In the genomic region with DNA sequence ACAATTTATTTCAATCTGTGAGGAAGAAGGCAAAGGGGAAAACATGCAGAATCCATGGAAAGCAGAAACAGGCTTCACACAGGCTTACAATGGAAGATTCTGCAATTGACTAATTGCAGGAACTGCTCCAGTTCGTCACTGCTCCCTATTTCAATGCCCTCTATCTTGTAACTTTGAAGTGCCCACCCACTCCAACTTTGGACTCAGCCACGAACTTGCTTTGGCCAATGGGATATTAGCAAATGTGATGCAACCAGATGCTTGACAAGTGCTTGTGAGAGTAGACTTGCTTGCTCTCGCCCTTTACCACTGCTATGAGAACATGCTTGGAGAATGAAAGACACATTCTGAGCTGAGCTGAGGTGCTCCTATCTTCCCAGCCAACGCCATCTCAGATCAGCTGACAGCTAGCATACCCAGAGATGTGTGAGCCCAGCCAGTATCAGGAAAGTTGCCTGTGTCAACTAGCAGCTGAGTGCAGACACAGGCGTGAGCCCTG, we compare ENCODE assay signal across 28 cellular contexts.
A peak's percentile ranks its signal among the peaks of the same experiment; 100 is the strongest.
DNase-seq lines count a peak whose midpoint lies in the region; ATAC-seq, FAIRE-seq and TF ChIP-seq lines count a peak whose summit lies in the region.
"Had no signal": no experiment of that assay in that cellular context is flagged by ENCODE, and none has a peak within 500 bp of the region (broad histone marks: within the 10 kb centered on the region; RNA-seq: fewer than 3 reads in every experiment).

No MANE protein-coding gene starts in this region.

- no peaks in the 10 kb centered on the region for H3K27me3 Mint-ChIP-seq in T-helper 2 cell treated with Interferon-gamma antibody and Interleukin-4, amounts not matched to agents 5 μg/mL and 100 μg/mL, for 36 hours (ENCODE audit: low read depth)
- H3K27me3 Mint-ChIP-seq in astrocyte (ENCODE audit: low read depth, unreplicated experiment), result no peaks in the 10 kb centered on the region

- H3K36me3 ChIP-seq in astrocyte (ENCODE audit: insufficient read depth, low read length) (no peaks in the 10 kb centered on the region), skeletal muscle satellite cell (ENCODE audit: insufficient read depth, low read length) (no peaks in the 10 kb centered on the region)
- H3K36me3 ChIP-seq: ascending aorta, neural progenitor cell, prostate gland, tibial nerve had no signal

- H4K20me1 ChIP-seq in astrocyte (ENCODE audit: insufficient read depth, low read length), result no peaks in the 10 kb centered on the region

- H3K4me2 ChIP-seq in astrocyte (ENCODE audit: low read length), result peak overlapping the region; percentile 57
- peak overlapping the region; percentile 18 for H3K4me2 ChIP-seq in skeletal muscle satellite cell (ENCODE audit: low read length)
- H3K4me2 ChIP-seq: neural progenitor cell had no signal

- H3K27ac Mint-ChIP-seq in T-helper 2 cell treated with Interferon-gamma antibody and Interleukin-4, amounts not matched to agents 5 μg/mL and 100 μg/mL, for 36 hours, result no peak overlapping the region
- H3K27ac Mint-ChIP-seq in astrocyte (ENCODE audit: unreplicated experiment), result no peak overlapping the region
- H3K27ac Mint-ChIP-seq: CD14-positive monocyte; neural progenitor cell; stimulated activated effector memory CD8-positive, alpha-beta T cell treated with anti-CD3 and anti-CD28 coated beads, Interleukin-12 subunit alpha, Interleukin-12 subunit beta, amount 100 ng/mL, for 72 hours had no signal

- TF ChIP-seq CTCF in astrocyte (IDR thresholded peaks at IDR 0.05; ENCODE audit: insufficient read depth, low read depth, low read length), result no peak
- TF ChIP-seq CTCF in GM13976 (IDR thresholded peaks at IDR 0.05; ENCODE audit: borderline replicate concordance, control extremely low read depth, extremely low read depth, insufficient read depth, missing control alignments), result no peak

- no peak overlapping the region for H3K27ac ChIP-seq in astrocyte (ENCODE audit: low read depth, low read length)
- H3K27ac ChIP-seq: ascending aorta, neural progenitor cell, prostate gland, tibial nerve, VCaP had no signal

- no peak for FAIRE-seq in astrocyte (lab: Jason Lieb, UNC)
- FAIRE-seq: A204.1, colon, frontal cortex, GM12892, HepG2 had no signal

- H3K36me3 Mint-ChIP-seq in T-helper 2 cell treated with Interferon-gamma antibody and Interleukin-4, amounts not matched to agents 5 μg/mL and 100 μg/mL, for 36 hours (ENCODE audit: low read depth), result no peaks in the 10 kb centered on the region
- no peaks in the 10 kb centered on the region for H3K36me3 Mint-ChIP-seq in astrocyte (ENCODE audit: low read depth, unreplicated experiment)
- H3K36me3 Mint-ChIP-seq: CD14-positive monocyte; neural progenitor cell; stimulated activated effector memory CD8-positive, alpha-beta T cell treated with anti-CD3 and anti-CD28 coated beads, Interleukin-12 subunit alpha, Interleukin-12 subunit beta, amount 100 ng/mL, for 72 hours had no signal

- in situ Hi-C loops in GM13976 (cut with MboI; ENCODE audit: low sequenced_read_pairs, unreplicated experiment), result no loop called here

- peaks cover 3% of the 10 kb centered on the region for H3K4me1 Mint-ChIP-seq in T-helper 2 cell treated with Interferon-gamma antibody and Interleukin-4, amounts not matched to agents 5 μg/mL and 100 μg/mL, for 36 hours (ENCODE audit: low read depth)
- no peaks in the 10 kb centered on the region for H3K4me1 Mint-ChIP-seq in astrocyte (ENCODE audit: low read depth, unreplicated experiment)
- H3K4me1 Mint-ChIP-seq: CD14-positive monocyte; stimulated activated effector memory CD8-positive, alpha-beta T cell treated with anti-CD3 and anti-CD28 coated beads, Interleukin-12 subunit alpha, Interleukin-12 subunit beta, amount 100 ng/mL, for 72 hours had no signal

- no peaks in the 10 kb centered on the region for H3K79me2 ChIP-seq in astrocyte (ENCODE audit: insufficient read depth, low read length)

- ATAC-seq in HG03378 (IDR thresholded peaks at IDR 0.05; ENCODE audit: unreplicated experiment), result no peak
- ATAC-seq: HepG2; stimulated activated effector memory CD8-positive, alpha-beta T cell treated with anti-CD3 and anti-CD28 coated beads, Interleukin-12 subunit alpha, Interleukin-12 subunit beta, amount 100 ng/mL, for 72 hours had no signal

- H3K27me3 ChIP-seq in astrocyte (ENCODE audit: insufficient read depth, low read length) (no peaks in the 10 kb centered on the region), skeletal muscle satellite cell (ENCODE audit: control insufficient read depth, insufficient read depth, low read length) (no peaks in the 10 kb centered on the region)
- H3K27me3 ChIP-seq: ascending aorta, neural progenitor cell, tibial nerve had no signal

- peak overlapping the region; percentile 12 for H3K4me3 Mint-ChIP-seq in T-helper 2 cell treated with Interferon-gamma antibody and Interleukin-4, amounts not matched to agents 5 μg/mL and 100 μg/mL, for 36 hours
- no peak overlapping the region for H3K4me3 Mint-ChIP-seq in astrocyte (ENCODE audit: unreplicated experiment)
- H3K4me3 Mint-ChIP-seq: CD14-positive monocyte; neural progenitor cell; stimulated activated effector memory CD8-positive, alpha-beta T cell treated with anti-CD3 and anti-CD28 coated beads, Interleukin-12 subunit alpha, Interleukin-12 subunit beta, amount 100 ng/mL, for 72 hours had no signal

- H3K4me1 ChIP-seq in astrocyte (ENCODE audit: insufficient read depth, low read length) (no peaks in the 10 kb centered on the region), skeletal muscle satellite cell (ENCODE audit: control insufficient read depth, insufficient read depth, low read length) (no peaks in the 10 kb centered on the region)
- H3K4me1 ChIP-seq: ascending aorta, prostate gland, tibial nerve had no signal

- no peak overlapping the region for H3K9ac ChIP-seq in astrocyte (ENCODE audit: low read length)
- no peak overlapping the region for H3K9ac ChIP-seq in skeletal muscle satellite cell (ENCODE audit: low read depth, low read length)
- H3K9ac ChIP-seq: neural progenitor cell had no signal

- H2AFZ ChIP-seq in astrocyte (ENCODE audit: low read depth, low read length), result no peak overlapping the region
- H2AFZ ChIP-seq: neural progenitor cell had no signal

- H3K9me3 ChIP-seq in astrocyte (ENCODE audit: insufficient read depth, low read depth, low read length) (no peaks in the 10 kb centered on the region), skeletal muscle satellite cell (replicated peaks; ENCODE audit: low read length) (no peaks in the 10 kb centered on the region)
- H3K9me3 ChIP-seq: ascending aorta, prostate gland, tibial nerve had no signal

- H3K4me3 ChIP-seq in astrocyte (ENCODE audit: insufficient read depth, low read depth, low read length), result no peak overlapping the region
- no peak overlapping the region for H3K4me3 ChIP-seq in skeletal muscle satellite cell (ENCODE audit: low read length)
- H3K4me3 ChIP-seq: ascending aorta, neural progenitor cell, prostate gland, tibial nerve had no signal

- no peaks in the 10 kb centered on the region for H3K9me3 Mint-ChIP-seq in T-helper 2 cell treated with Interferon-gamma antibody and Interleukin-4, amounts not matched to agents 5 μg/mL and 100 μg/mL, for 36 hours
- no peaks in the 10 kb centered on the region for H3K9me3 Mint-ChIP-seq in astrocyte (ENCODE audit: unreplicated experiment)
- H3K9me3 Mint-ChIP-seq: neural progenitor cell had no signal

- no peak for DNase-seq in T-helper 2 cell treated with Interferon-gamma antibody and Interleukin-4, amounts not matched to agents 5 μg/mL and 100 μg/mL, for 36 hours (ENCODE audit: low spot score)
- DNase-seq in T-helper 2 cell (no peak), astrocyte (ENCODE audit: low read depth) (no peak), islet precursor cell (peak; percentile 55), GM13976 (ENCODE audit: low spot score) (no peak), NCI-H510A (lab: John Stamatoyannopoulos, UW) (no peak)
- DNase-seq: activated CD4-positive, alpha-beta T cell treated with anti-CD3 and anti-CD28 coated beads, Interleukin-2, amount 50 U/mL, for 48 hours; activated naive CD4-positive, alpha-beta T cell treated with anti-CD3 and anti-CD28 coated beads, Interleukin-2, amount 50 U/mL, for 16 hours; DMS 273 treated with DMSO at 0.1 percent for 48 hours; GF-D8; NCI-H146; NCI-H2227 treated with DMSO at 0.1 percent for 48 hours; stimulated activated CD4-positive, alpha-beta T cell treated with anti-CD3 and anti-CD28 coated beads, Interleukin-15, amount 100 ng/mL, for 24 hours; T-helper 1 cell had no signal
